ENCODE assay signal across 1 cellular context in genomic region chr4:89055157-89056080, GRCh38.
A peak's percentile ranks its signal among the peaks of the same experiment; 100 is the strongest.
TF ChIP-seq lines count a peak whose summit lies in the region.

No MANE protein-coding gene starts in this region.

TF ChIP-seq in K562, 482 proteins besides CTCF, POLR2A, EP300 and RAD21 (continued from another document):
- TF ChIP-seq VEZF1 (CRISPR knock-in tag; IDR thresholded peaks at IDR 0.05) (0 out of 2 replicates have a peak, but pooled peaks have one; percentile 7), PRPF4 (IDR thresholded peaks at IDR 0.05; ENCODE audit: insufficient read depth, low read depth, low read length, poor library complexity, severe bottlenecking) (no peak)
